Comparison of ENCODE assay signal across 8 cellular contexts in the genomic region with DNA sequence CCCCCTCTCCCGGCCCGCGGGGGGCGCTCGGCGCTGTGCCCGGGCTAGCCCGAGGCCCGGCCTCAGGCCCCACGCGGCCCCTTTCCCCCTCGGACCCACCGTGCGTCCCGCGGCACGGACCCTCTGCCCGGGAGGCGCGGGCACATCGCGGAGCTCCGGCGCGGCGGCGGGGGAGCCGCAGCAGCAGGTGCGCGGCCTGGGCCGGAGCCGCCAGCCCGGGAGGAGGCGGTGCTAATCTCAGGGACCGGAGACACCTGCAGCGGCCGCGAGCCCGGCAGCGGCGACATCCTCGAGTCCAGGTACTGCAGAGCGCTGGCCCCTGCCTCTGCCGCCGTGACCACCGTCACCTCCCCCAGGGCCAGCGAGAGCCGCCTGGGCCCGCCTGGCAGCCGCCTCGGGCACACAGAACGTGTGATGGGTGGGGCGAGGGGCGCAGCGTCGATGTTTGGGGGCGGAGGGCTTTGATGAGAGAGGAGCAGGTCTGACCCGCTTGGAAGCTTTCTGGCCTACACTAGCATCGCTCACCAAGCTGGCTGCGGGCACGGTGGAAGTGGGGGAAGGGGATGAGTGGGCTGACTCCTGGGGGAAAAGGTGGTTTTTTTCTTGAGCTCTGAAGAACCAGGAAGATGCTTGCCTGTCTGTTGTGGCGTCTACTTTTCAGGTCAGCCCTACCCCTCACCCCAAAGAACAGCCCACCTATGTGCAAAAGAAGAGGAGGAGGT.
DNase-seq lines count a peak whose midpoint lies in the region; ATAC-seq and TF ChIP-seq lines count a peak whose summit lies in the region.

No MANE protein-coding gene starts in this region.

- peaks cover 49 to 74% of the 10 kb centered on the region in 2 donors for H3K4me1 Mint-ChIP-seq in stimulated activated naive B cell treated with anti-CD40 and anti-IgM and Interleukin-4, amounts not matched to agents 10 μg/mL and 1 μg/mL and 100 μg/mL, for 72 hours

- peak; percentile 11 for TF ChIP-seq CTCF in RWPE2 (IDR thresholded peaks at IDR 0.05; ENCODE audit: poor library complexity, severe bottlenecking)

- peaks cover 35 to 43% of the 10 kb centered on the region in 2 donors for H3K36me3 Mint-ChIP-seq in stimulated activated naive B cell treated with anti-CD40 and anti-IgM and Interleukin-4, amounts not matched to agents 10 μg/mL and 1 μg/mL and 100 μg/mL, for 72 hours

- peak overlapping the region; percentile 94 to 99 for H3K4me3 Mint-ChIP-seq in stimulated activated naive B cell treated with anti-CD40 and anti-IgM and Interleukin-4, amounts not matched to agents 10 μg/mL and 1 μg/mL and 100 μg/mL, for 72 hours

- peak overlapping the region; percentile 95 for H3K27ac Mint-ChIP-seq in stimulated activated naive B cell treated with anti-CD40 and anti-IgM and Interleukin-4, amounts not matched to agents 10 μg/mL and 1 μg/mL and 100 μg/mL, for 72 hours

- H3K27me3 ChIP-seq in RWPE2 (ENCODE audit: insufficient read depth, poor library complexity, severe bottlenecking), result peaks cover 38% of the 10 kb centered on the region
- H3K27me3 ChIP-seq in layer of hippocampus (ENCODE audit: control insufficient read depth, insufficient read depth, low read length), result no peaks in the 10 kb centered on the region

- in situ Hi-C loops in T47D (cut with HindIII; ENCODE audit: low pct_unique_long_range_greater_than_20kb, low sequenced_read_pairs), result no loop called here

- H3K9me3 ChIP-seq in RWPE2 (ENCODE audit: severe bottlenecking), result no peaks in the 10 kb centered on the region

- DNase-seq in AG08396 (ENCODE audit: low spot score) (peak; percentile 34), RWPE2 (ENCODE audit: low spot score) (no peak), T47D (ENCODE audit: low read depth in 1 of 2, low spot score in 1 of 2) (peak; percentile 64 to 65), NOMO-1 treated with dmso at 0.1 percent for 144 hours (lab: John Stamatoyannopoulos, UW; ENCODE audit: unreplicated experiment) (no peak)
- DNase-seq in stimulated activated naive B cell treated with anti-CD40 and anti-IgM and Interleukin-4, amounts not matched to agents 10 μg/mL and 1 μg/mL and 100 μg/mL, for 72 hours, result peak; percentile 61

- H3K9me3 Mint-ChIP-seq in stimulated activated naive B cell treated with anti-CD40 and anti-IgM and Interleukin-4, amounts not matched to agents 10 μg/mL and 1 μg/mL and 100 μg/mL, for 72 hours, result peaks cover 0 to 1% of the 10 kb centered on the region in 2 donors

- H3K27ac ChIP-seq in RWPE2 (ENCODE audit: poor library complexity, severe bottlenecking), result no peak overlapping the region
- peak overlapping the region; percentile 73 for H3K27ac ChIP-seq in layer of hippocampus (ENCODE audit: low read depth, low read length)

- peak overlapping the region; percentile 42 for H3K4me3 ChIP-seq in RWPE2 (ENCODE audit: severe bottlenecking)

- ATAC-seq in GM18858 (IDR thresholded peaks at IDR 0.05; ENCODE audit: unreplicated experiment), result peak; percentile 41
- ATAC-seq in HG03060 (IDR thresholded peaks at IDR 0.05; ENCODE audit: low read depth, unreplicated experiment), result peak; percentile 11
- peak; percentile 28 for ATAC-seq in RWPE2 (ENCODE audit: low read depth)
- peak; percentile 50 to 56 for ATAC-seq in stimulated activated naive B cell treated with anti-CD40 and anti-IgM and Interleukin-4, amounts not matched to agents 10 μg/mL and 1 μg/mL and 100 μg/mL, for 72 hours (replicated peaks)

- H3K36me3 ChIP-seq in RWPE2 (ENCODE audit: low read depth), result no peaks in the 10 kb centered on the region

- no peaks in the 10 kb centered on the region for H3K4me1 ChIP-seq in RWPE2 (ENCODE audit: insufficient read depth, poor library complexity, severe bottlenecking)

- H3K27me3 Mint-ChIP-seq in stimulated activated naive B cell treated with anti-CD40 and anti-IgM and Interleukin-4, amounts not matched to agents 10 μg/mL and 1 μg/mL and 100 μg/mL, for 72 hours, result no peaks in the 10 kb centered on the region

Comparison
In these comparisons a context has a peak if more than half of its experiments do, and no peak if none do; other contexts are left out.
1. DNase-seq: peak in AG08396 (single experiment), T47D (2 of 2) and stimulated activated naive B cell treated with anti-CD40 and anti-IgM and Interleukin-4, amounts not matched to agents 10 μg/mL and 1 μg/mL and 100 μg/mL, for 72 hours (single experiment); none in RWPE2 (single experiment) and NOMO-1 treated with dmso at 0.1 percent for 144 hours (single experiment).
2. Peak in every context shown above with its lines, with median percentiles within 50 percentile points of each other: ATAC-seq.